29 cellular contexts compared by ENCODE assay signal in genomic region chr1:45458894-45459293, GRCh38. TPM values are rescaled to one million over a fixed set of nuclear protein-coding genes. Genes with fewer than 3 reads are reported as not detected.
"Had no signal": no experiment of that assay in that cellular context is flagged by ENCODE, and none has a peak within 500 bp of the region (broad histone marks: within the 10 kb centered on the region; RNA-seq: fewer than 3 reads in every experiment).

No MANE protein-coding gene starts in this region.

- H3K27ac ChIP-seq: ascending aorta, breast epithelium, cardiac muscle cell, colonic mucosa, esophagus muscularis mucosa, WERI-Rb-1 had no signal

- H3K4me1 ChIP-seq: ascending aorta, breast epithelium, colonic mucosa, esophagus muscularis mucosa had no signal

- DNase-seq: activated B cell treated with CpG ODN at 0.5 μM for 24 hours; activated CD4-positive, alpha-beta T cell treated with anti-CD3 and anti-CD28 coated beads for 48 hours; activated CD4-positive, alpha-beta T cell treated with anti-CD3 and anti-CD28 coated beads, Interleukin-2, amount 50 U/mL, for 1 hour; activated CD4-positive, alpha-beta T cell treated with anti-CD3 and anti-CD28 coated beads, Interleukin-2, amount 50 U/mL, for 48 hours; activated CD8-positive, alpha-beta memory T cell treated with anti-CD3 and anti-CD28 coated beads for 24 hours; activated CD8-positive, alpha-beta T cell treated with anti-CD3 and anti-CD28 coated beads for 36 hours; activated effector memory CD4-positive, alpha-beta T cell treated with Interleukin-2 at 50 U/mL for 16 hours; activated gamma-delta T cell treated with Interleukin-2 at 50 U/mL for 16 hours; activated naive CD4-positive, alpha-beta T cell treated with anti-CD3 and anti-CD28 coated beads, Interleukin-2, amount 50 U/mL, for 16 hours; activated naive CD4-positive, alpha-beta T cell treated with Interleukin-2 at 50 U/mL for 16 hours; activated naive CD8-positive, alpha-beta T cell treated with anti-CD3 and anti-CD28 coated beads for 36 hours; activated T-cell treated with anti-CD3 and anti-CD28 coated beads, Interleukin-2, amount 50 U/mL, for 4 hours; central memory CD4-positive, alpha-beta T cell; cerebellar nuclear complex; colonic mucosa; effector CD4-positive, alpha-beta T cell; effector memory CD8-positive, alpha-beta T cell; erythroblast; foreskin melanocyte; T-helper 1 cell; T-helper 17 cell; T1000; WERI-Rb-1 had no signal

- H3K9me3 ChIP-seq: ascending aorta, breast epithelium, colonic mucosa, esophagus muscularis mucosa had no signal

- ATAC-seq: activated CD4-positive, CD25-positive, alpha-beta regulatory T cell treated with anti-CD3 and anti-CD28 coated beads, Interleukin-2, amount 50 U/mL, for 24 hours; activated CD8-positive, alpha-beta T cell treated with anti-CD3 and anti-CD28 coated beads for 36 hours; activated T-cell treated with anti-CD3 and anti-CD28 coated beads, Interleukin-2, amount 50 U/mL, for 4 hours; activated T-helper 17 cell treated with anti-CD3 and anti-CD28 coated beads, Interleukin-2, amount 50 U/mL, for 72 hours; effector memory CD8-positive, alpha-beta T cell; T-helper 17 cell had no signal

- H3K4me3 ChIP-seq: ascending aorta, breast epithelium, cardiac muscle cell, colonic mucosa, esophagus muscularis mucosa had no signal

- H3K36me3 ChIP-seq: ascending aorta, breast epithelium, cardiac muscle cell, colonic mucosa, esophagus muscularis mucosa, WERI-Rb-1 had no signal

- H3K27me3 ChIP-seq: ascending aorta, breast epithelium, cardiac muscle cell, colonic mucosa, esophagus muscularis mucosa had no signal

RNA-seq across cellular contexts. Expression of gene CCDC163, which starts 41.0 kb away (rescaled TPM):
- total RNA-seq: ascending aorta had no signal
